In the genomic region with DNA sequence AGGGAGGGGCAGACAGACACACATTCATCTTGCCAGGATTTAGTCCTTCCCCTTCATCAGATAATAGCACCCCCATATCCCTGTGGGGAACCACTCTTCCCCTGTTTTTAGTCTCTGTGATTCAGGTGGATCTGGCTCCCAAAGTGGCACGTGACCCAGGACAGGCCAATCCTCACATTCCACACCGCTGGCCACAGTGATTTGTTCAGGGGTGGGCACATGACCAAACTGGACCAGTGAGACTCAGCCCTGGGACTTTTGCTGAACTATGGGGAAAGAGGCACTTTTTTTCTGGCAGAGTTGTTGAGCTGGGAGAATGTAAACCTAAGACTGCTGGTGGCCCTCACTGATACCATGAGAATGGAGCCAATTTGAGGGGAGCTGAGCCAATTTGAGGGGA, we compare ENCODE assay signal across 22 cellular contexts. TPM values are rescaled to one million over a fixed set of nuclear protein-coding genes. Genes with fewer than 3 reads are reported as not detected.
A peak's percentile ranks its signal among the peaks of the same experiment; 100 is the strongest.
DNase-seq lines count a peak whose midpoint lies in the region; ATAC-seq and TF ChIP-seq lines count a peak whose summit lies in the region.
"Had no signal": no experiment of that assay in that cellular context is flagged by ENCODE, and none has a peak within 500 bp of the region (broad histone marks: within the 10 kb centered on the region; RNA-seq: fewer than 3 reads in every experiment).

No MANE protein-coding gene starts in this region.

- peak overlapping the region; percentile 83 for H3K27ac ChIP-seq in C4-2B
- H3K27ac ChIP-seq in gastrocnemius medialis, result peak overlapping the region; percentile 85 to 96 (median 92)
- H3K27ac ChIP-seq in colonic mucosa, result no peak overlapping the region
- H3K27ac ChIP-seq: GM23248, HL-60 had no signal

- H3K27me3 ChIP-seq in gastrocnemius medialis, result no peaks in the 10 kb centered on the region
- H3K27me3 ChIP-seq in colonic mucosa, result no peaks in the 10 kb centered on the region
- H3K27me3 ChIP-seq: Peyer's patch had no signal

- H3K4me3 ChIP-seq in choroid plexus epithelial cell (ENCODE audit: low read depth, low read length) (no peak overlapping the region), gastrocnemius medialis (no peak overlapping the region), colonic mucosa (no peak overlapping the region)
- H3K4me3 ChIP-seq: GM23248, Peyer's patch had no signal

- no peaks in the 10 kb centered on the region for H3K36me3 ChIP-seq in gastrocnemius medialis
- H3K36me3 ChIP-seq in colonic mucosa, result no peaks in the 10 kb centered on the region
- H3K36me3 ChIP-seq: Peyer's patch had no signal

- no peaks in the 10 kb centered on the region for H3K9me3 ChIP-seq in gastrocnemius medialis
- H3K9me3 ChIP-seq in colonic mucosa, result no peaks in the 10 kb centered on the region
- H3K9me3 ChIP-seq: Peyer's patch had no signal

- in situ Hi-C loops in gastrocnemius medialis (cut with MboI; ENCODE audit: low sequenced_read_pairs in 4 of 4), result loop anchor here in 1 of 4 donors (25.0 kb wide), 1 partner anchor 430 kb away; no protein-coding TSS in a partner anchor

- TF ChIP-seq POLR2A in gastrocnemius medialis (IDR thresholded peaks at IDR 0.05), result no peak

- H3K9ac ChIP-seq in colonic mucosa (ENCODE audit: low read depth in 2 of 2, low read length in 2 of 2), result no peak overlapping the region
- H3K9ac ChIP-seq: GM23248 had no signal

- intact Hi-C loops in gastrocnemius medialis (cut with DNase I; ENCODE audit: low total_unique reads) (loop anchor here (5.0 kb wide), 2 partner anchors 390 to 435 kb away; no protein-coding TSS in a partner anchor), colonic mucosa (cut with DNase I) (no loop called here)

- DNase-seq in OCI-M1 (lab: John Stamatoyannopoulos, UW) (peak; percentile 24), choroid plexus epithelial cell (ENCODE audit: low read depth) (peak; percentile 8), gastrocnemius medialis (no peak), NCI-H2196 (lab: John Stamatoyannopoulos, UW; ENCODE audit: unreplicated experiment) (no peak), epidermal melanocyte (ENCODE audit: insufficient read length, low spot score) (no peak), HuH-7 (ENCODE audit: low spot score) (no peak), colonic mucosa (no peak)
- DNase-seq: ACHN; AML-193; CD4-positive, alpha-beta T cell; GM23248; KG1; NCI-H1048; NCI-H146; NCI-H2081 treated with DMSO at 0.1 percent for 48 hours; NCI-H2227 treated with DMSO at 0.1 percent for 48 hours; NCI-H524; SHP77 had no signal

- ATAC-seq in gastrocnemius medialis, result no peak

- TF ChIP-seq CTCF in C4-2B (conservative IDR thresholded peaks at IDR 0.05) (no peak), choroid plexus epithelial cell (conservative IDR thresholded peaks at IDR 0.05; ENCODE audit: low read depth, low read length) (no peak), gastrocnemius medialis (IDR thresholded peaks at IDR 0.05 in 4 of 5, conservative IDR thresholded peaks at IDR 0.05 in 1 of 5) (no peak), colonic mucosa (IDR thresholded peaks at IDR 0.05) (no peak)

- H3K4me1 ChIP-seq in gastrocnemius medialis (peaks cover 30 to 37% of the 10 kb centered on the region in 2 donors), colonic mucosa (no peaks in the 10 kb centered on the region)
- H3K4me1 ChIP-seq: Peyer's patch had no signal

RNA-seq across cellular contexts. Expression of a gene that starts 19.1 kb away (rescaled TPM):
- 100 to 1,000 TPM; 103 to 182 (median 147) TPM for total RNA-seq in gastrocnemius medialis
- total RNA-seq in colonic mucosa, result 1 to 10 TPM; 1.4 to 2.9 TPM
- total RNA-seq: GM23248, M059J had no signal

RNA-seq across cellular contexts. Expression of a gene that starts 56.0 kb away (rescaled TPM):
- under 1 TPM; 0.07 to 0.95 (median 0.38) TPM for total RNA-seq in gastrocnemius medialis
- 10 to 100 TPM in 1 of 2 donors, 1 to 10 TPM in 1; 9.3 to 11.3 TPM for total RNA-seq in colonic mucosa

Comparison
In these comparisons a context has a peak if more than half of its experiments do, and no peak if none do; other contexts are left out.
1. DNase-seq: peak in OCI-M1 (single experiment) and choroid plexus epithelial cell (single experiment); none in gastrocnemius medialis (0 of 2), NCI-H2196 (single experiment), epidermal melanocyte (single experiment), HuH-7 (single experiment) and colonic mucosa (single experiment).
2. RNA of a gene that starts 19.1 kb away (total RNA-seq): 103 to 182 TPM in gastrocnemius medialis; 1.4 to 2.9 TPM in colonic mucosa; every median in the first group is over 10 times any median in the second.
3. RNA of a gene that starts 56.0 kb away (total RNA-seq): 9.3 to 11.3 TPM in colonic mucosa; 0.07 to 0.95 TPM in gastrocnemius medialis; every median in the first group is over 4 times any median in the second.